In the genomic region with DNA sequence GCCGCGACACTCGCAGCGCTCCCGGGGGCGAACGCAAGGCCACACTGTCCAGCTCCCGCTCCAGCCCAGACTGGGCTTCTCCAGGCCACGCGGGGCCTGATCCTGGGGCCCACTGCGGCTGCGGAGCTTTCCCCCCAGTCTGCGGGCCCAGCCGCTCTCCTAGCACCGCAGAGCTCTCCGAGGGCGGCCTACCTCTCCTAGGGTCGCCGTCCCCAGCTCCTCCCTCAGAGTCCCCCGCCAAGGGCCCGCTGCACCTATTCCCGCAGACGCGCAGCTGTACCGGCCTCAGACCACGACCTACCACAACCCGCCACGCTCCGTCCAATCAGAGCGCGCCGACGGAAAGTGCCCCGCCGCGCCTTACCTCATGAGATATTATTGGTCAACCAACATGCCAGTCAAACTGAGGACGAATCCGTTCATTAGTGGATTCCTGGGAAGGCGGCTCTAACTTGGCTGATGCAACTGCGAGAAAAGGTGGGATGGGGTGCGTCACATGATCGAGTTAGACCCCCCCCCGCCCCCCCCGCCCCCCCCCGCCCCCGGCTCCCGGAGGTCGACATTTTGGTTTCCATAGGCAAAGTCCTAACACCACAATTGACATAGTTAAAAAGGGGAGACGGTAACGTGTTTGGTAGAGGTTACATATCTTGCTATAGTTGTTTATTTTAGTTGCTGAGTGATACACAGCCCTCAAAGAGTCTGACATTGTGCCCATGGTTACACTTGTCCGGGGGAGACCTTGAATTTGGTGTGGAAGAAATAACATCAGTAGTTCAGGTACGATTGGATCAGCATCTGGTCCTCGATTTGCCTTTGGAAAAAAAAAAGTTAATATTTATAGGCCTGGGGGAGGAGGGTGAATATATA, we compare ENCODE assay signal across 1 cellular context.
TF ChIP-seq lines count a peak whose summit lies in the region.

A gene (minus strand): TSS at position 278 of the 870 bp plus-strand sequence. CDS start 6,743 bp downstream, outside the sequence.

TF ChIP-seq in K562, 482 proteins besides CTCF, POLR2A, EP300 and RAD21 (continued from another document and continues in another):
- TF ChIP-seq, protein P1, sequence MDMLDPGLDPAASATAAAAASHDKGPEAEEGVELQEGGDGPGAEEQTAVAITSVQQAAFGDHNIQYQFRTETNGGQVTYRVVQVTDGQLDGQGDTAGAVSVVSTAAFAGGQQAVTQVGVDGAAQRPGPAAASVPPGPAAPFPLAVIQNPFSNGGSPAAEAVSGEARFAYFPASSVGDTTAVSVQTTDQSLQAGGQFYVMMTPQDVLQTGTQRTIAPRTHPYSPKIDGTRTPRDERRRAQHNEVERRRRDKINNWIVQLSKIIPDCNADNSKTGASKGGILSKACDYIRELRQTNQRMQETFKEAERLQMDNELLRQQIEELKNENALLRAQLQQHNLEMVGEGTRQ (CRISPR knock-in tag; IDR thresholded peaks at IDR 0.05): peak; percentile 73
- TF ChIP-seq LEF1 (IDR thresholded peaks at IDR 0.05) (no peak), SAP30 (IDR thresholded peaks at IDR 0.05; ENCODE audit: borderline replicate concordance, insufficient read depth, low read depth, low read length, poor library complexity, severe bottlenecking) (peak; percentile 82), SETDB1 (IDR thresholded peaks at IDR 0.05; ENCODE audit: low read length) (no peak), ZNF311 (CRISPR knock-in tag; IDR thresholded peaks at IDR 0.05) (0 out of 2 replicates have a peak, but pooled peaks have one; percentile 57), MYC (IDR thresholded peaks at IDR 0.05; ENCODE audit: low read depth, low read length) (peak; percentile 85), MYC (CRISPR knock-in tag; IDR thresholded peaks at IDR 0.05; ENCODE audit: borderline replicate concordance, low read depth) (peak; percentile 84; the same call in 1 of the 2 replicates), ZNF76 (CRISPR knock-in tag; IDR thresholded peaks at IDR 0.05; ENCODE audit: borderline replicate concordance) (peak; percentile 70; the same call in 1 of the 2 replicates), IRF2 (CRISPR knock-in tag; IDR thresholded peaks at IDR 0.05) (no peak), ETV1 (tag; conservative IDR thresholded peaks at IDR 0.05; ENCODE audit: low read depth) (no peak), ZNF224 (CRISPR knock-in tag; IDR thresholded peaks at IDR 0.05) (no peak; the same call in 1 of the 2 replicates), ZNF707 (CRISPR knock-in tag; conservative IDR thresholded peaks at IDR 0.05) (no peak), ZKSCAN1 (IDR thresholded peaks at IDR 0.05; ENCODE audit: low read depth, low read length) (no peak), POLR3A (IDR thresholded peaks at IDR 0.05; ENCODE audit: borderline replicate concordance, extremely low read depth, insufficient read depth, insufficient read length) (no peak), EGR1 (conservative IDR thresholded peaks at IDR 0.05) (peak; percentile 34), CBFA2T2 (conservative IDR thresholded peaks at IDR 0.05) (no peak), TEAD1 (CRISPR knock-in tag; IDR thresholded peaks at IDR 0.05) (peak; percentile 68 to 71; a peak in 2 of 4 replicates), XRCC4 (IDR thresholded peaks at IDR 0.05; ENCODE audit: extremely low read depth, insufficient read depth, insufficient read length) (no peak), SMARCA5 (IDR thresholded peaks at IDR 0.05) (no peak), FOXK1 (CRISPR knock-in tag; IDR thresholded peaks at IDR 0.05; ENCODE audit: borderline replicate concordance) (no peak; the same call in 1 of the 2 replicates), KDM4B (IDR thresholded peaks at IDR 0.05; ENCODE audit: borderline replicate concordance in 2 of 2, low read depth in 1 of 2) (no peak), NBN (IDR thresholded peaks at IDR 0.05; ENCODE audit: low read depth) (no peak), ZNF124 (CRISPR knock-in tag; IDR thresholded peaks at IDR 0.05) (no peak), SIN3A (IDR thresholded peaks at IDR 0.05; ENCODE audit: borderline replicate concordance in 2 of 2, control insufficient read depth in 1 of 2, low read depth in 2 of 2, low read length in 2 of 2) (peak in 1 of 2 experiments; percentile 76; a peak in 1 of 4 replicates), ZNF431 (CRISPR knock-in tag; IDR thresholded peaks at IDR 0.05) (no peak), SREBF2 (CRISPR knock-in tag; IDR thresholded peaks at IDR 0.05) (no peak), ZNF699 (CRISPR knock-in tag; IDR thresholded peaks at IDR 0.05; ENCODE audit: insufficient replicate concordance) (no peak), E2F3 (CRISPR knock-in tag; IDR thresholded peaks at IDR 0.05) (peak; percentile 64; the same call in 1 of the 2 replicates), HDGF (IDR thresholded peaks at IDR 0.05) (no peak), CHD4 (IDR thresholded peaks at IDR 0.05; ENCODE audit: insufficient read depth, insufficient replicate concordance, low read depth, low read length, poor library complexity, severe bottlenecking) (no peak), TGIF2 (CRISPR knock-in tag; IDR thresholded peaks at IDR 0.05) (no peak), THRAP3 (IDR thresholded peaks at IDR 0.05; ENCODE audit: borderline replicate concordance) (no peak), SIN3B (IDR thresholded peaks at IDR 0.05; ENCODE audit: low read depth) (peak; percentile 61; the same call in 1 of the 2 replicates), MEIS2 (IDR thresholded peaks at IDR 0.05; ENCODE audit: partially characterized antibody) (peak; percentile 31), CBFB (CRISPR knock-in tag; IDR thresholded peaks at IDR 0.05) (no peak)
- TF ChIP-seq, protein P2, sequence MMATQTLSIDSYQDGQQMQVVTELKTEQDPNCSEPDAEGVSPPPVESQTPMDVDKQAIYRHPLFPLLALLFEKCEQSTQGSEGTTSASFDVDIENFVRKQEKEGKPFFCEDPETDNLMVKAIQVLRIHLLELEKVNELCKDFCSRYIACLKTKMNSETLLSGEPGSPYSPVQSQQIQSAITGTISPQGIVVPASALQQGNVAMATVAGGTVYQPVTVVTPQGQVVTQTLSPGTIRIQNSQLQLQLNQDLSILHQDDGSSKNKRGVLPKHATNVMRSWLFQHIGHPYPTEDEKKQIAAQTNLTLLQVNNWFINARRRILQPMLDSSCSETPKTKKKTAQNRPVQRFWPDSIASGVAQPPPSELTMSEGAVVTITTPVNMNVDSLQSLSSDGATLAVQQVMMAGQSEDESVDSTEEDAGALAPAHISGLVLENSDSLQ (IDR thresholded peaks at IDR 0.05): peak; percentile 100
- TF ChIP-seq, protein P3, sequence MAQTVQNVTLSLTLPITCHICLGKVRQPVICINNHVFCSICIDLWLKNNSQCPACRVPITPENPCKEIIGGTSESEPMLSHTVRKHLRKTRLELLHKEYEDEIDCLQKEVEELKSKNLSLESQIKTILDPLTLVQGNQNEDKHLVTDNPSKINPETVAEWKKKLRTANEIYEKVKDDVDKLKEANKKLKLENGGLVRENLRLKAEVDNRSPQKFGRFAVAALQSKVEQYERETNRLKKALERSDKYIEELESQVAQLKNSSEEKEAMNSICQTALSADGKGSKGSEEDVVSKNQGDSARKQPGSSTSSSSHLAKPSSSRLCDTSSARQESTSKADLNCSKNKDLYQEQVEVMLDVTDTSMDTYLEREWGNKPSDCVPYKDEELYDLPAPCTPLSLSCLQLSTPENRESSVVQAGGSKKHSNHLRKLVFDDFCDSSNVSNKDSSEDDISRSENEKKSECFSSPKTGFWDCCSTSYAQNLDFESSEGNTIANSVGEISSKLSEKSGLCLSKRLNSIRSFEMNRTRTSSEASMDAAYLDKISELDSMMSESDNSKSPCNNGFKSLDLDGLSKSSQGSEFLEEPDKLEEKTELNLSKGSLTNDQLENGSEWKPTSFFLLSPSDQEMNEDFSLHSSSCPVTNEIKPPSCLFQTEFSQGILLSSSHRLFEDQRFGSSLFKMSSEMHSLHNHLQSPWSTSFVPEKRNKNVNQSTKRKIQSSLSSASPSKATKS (CRISPR knock-in tag; IDR thresholded peaks at IDR 0.05): no peak
- TF ChIP-seq, protein P4, sequence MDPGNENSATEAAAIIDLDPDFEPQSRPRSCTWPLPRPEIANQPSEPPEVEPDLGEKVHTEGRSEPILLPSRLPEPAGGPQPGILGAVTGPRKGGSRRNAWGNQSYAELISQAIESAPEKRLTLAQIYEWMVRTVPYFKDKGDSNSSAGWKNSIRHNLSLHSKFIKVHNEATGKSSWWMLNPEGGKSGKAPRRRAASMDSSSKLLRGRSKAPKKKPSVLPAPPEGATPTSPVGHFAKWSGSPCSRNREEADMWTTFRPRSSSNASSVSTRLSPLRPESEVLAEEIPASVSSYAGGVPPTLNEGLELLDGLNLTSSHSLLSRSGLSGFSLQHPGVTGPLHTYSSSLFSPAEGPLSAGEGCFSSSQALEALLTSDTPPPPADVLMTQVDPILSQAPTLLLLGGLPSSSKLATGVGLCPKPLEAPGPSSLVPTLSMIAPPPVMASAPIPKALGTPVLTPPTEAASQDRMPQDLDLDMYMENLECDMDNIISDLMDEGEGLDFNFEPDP (CRISPR knock-in tag; IDR thresholded peaks at IDR 0.05): peak; percentile 93
- TF ChIP-seq, protein P5, sequence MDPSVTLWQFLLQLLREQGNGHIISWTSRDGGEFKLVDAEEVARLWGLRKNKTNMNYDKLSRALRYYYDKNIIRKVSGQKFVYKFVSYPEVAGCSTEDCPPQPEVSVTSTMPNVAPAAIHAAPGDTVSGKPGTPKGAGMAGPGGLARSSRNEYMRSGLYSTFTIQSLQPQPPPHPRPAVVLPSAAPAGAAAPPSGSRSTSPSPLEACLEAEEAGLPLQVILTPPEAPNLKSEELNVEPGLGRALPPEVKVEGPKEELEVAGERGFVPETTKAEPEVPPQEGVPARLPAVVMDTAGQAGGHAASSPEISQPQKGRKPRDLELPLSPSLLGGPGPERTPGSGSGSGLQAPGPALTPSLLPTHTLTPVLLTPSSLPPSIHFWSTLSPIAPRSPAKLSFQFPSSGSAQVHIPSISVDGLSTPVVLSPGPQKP (CRISPR knock-in tag; IDR thresholded peaks at IDR 0.05): no peak
- TF ChIP-seq, protein P6, sequence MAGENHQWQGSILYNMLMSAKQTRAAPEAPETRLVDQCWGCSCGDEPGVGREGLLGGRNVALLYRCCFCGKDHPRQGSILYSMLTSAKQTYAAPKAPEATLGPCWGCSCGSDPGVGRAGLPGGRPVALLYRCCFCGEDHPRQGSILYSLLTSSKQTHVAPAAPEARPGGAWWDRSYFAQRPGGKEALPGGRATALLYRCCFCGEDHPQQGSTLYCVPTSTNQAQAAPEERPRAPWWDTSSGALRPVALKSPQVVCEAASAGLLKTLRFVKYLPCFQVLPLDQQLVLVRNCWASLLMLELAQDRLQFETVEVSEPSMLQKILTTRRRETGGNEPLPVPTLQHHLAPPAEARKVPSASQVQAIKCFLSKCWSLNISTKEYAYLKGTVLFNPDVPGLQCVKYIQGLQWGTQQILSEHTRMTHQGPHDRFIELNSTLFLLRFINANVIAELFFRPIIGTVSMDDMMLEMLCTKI (IDR thresholded peaks at IDR 0.05; ENCODE audit: partially characterized antibody): no peak
- TF ChIP-seq, protein P7, sequence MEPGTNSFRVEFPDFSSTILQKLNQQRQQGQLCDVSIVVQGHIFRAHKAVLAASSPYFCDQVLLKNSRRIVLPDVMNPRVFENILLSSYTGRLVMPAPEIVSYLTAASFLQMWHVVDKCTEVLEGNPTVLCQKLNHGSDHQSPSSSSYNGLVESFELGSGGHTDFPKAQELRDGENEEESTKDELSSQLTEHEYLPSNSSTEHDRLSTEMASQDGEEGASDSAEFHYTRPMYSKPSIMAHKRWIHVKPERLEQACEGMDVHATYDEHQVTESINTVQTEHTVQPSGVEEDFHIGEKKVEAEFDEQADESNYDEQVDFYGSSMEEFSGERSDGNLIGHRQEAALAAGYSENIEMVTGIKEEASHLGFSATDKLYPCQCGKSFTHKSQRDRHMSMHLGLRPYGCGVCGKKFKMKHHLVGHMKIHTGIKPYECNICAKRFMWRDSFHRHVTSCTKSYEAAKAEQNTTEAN (CRISPR knock-in tag; IDR thresholded peaks at IDR 0.05): no peak
- TF ChIP-seq, protein P8, sequence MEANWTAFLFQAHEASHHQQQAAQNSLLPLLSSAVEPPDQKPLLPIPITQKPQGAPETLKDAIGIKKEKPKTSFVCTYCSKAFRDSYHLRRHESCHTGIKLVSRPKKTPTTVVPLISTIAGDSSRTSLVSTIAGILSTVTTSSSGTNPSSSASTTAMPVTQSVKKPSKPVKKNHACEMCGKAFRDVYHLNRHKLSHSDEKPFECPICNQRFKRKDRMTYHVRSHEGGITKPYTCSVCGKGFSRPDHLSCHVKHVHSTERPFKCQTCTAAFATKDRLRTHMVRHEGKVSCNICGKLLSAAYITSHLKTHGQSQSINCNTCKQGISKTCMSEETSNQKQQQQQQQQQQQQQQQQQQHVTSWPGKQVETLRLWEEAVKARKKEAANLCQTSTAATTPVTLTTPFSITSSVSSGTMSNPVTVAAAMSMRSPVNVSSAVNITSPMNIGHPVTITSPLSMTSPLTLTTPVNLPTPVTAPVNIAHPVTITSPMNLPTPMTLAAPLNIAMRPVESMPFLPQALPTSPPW (CRISPR knock-in tag; IDR thresholded peaks at IDR 0.05): peak; percentile 100
- TF ChIP-seq, protein P9, sequence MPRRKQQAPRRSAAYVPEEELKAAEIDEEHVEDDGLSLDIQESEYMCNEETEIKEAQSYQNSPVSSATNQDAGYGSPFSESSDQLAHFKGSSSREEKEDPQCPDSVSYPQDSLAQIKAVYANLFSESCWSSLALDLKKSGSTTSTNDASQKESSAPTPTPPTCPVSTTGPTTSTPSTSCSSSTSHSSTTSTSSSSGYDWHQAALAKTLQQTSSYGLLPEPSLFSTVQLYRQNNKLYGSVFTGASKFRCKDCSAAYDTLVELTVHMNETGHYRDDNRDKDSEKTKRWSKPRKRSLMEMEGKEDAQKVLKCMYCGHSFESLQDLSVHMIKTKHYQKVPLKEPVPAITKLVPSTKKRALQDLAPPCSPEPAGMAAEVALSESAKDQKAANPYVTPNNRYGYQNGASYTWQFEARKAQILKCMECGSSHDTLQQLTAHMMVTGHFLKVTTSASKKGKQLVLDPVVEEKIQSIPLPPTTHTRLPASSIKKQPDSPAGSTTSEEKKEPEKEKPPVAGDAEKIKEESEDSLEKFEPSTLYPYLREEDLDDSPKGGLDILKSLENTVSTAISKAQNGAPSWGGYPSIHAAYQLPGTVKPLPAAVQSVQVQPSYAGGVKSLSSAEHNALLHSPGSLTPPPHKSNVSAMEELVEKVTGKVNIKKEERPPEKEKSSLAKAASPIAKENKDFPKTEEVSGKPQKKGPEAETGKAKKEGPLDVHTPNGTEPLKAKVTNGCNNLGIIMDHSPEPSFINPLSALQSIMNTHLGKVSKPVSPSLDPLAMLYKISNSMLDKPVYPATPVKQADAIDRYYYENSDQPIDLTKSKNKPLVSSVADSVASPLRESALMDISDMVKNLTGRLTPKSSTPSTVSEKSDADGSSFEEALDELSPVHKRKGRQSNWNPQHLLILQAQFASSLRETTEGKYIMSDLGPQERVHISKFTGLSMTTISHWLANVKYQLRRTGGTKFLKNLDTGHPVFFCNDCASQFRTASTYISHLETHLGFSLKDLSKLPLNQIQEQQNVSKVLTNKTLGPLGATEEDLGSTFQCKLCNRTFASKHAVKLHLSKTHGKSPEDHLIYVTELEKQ (CRISPR knock-in tag; IDR thresholded peaks at IDR 0.05): 0 out of 2 replicates have a peak, but pooled peaks have one; percentile 44
